Comparison of ENCODE assay signal across 22 cellular contexts in genomic region chr3:14333215-14333614, GRCh38.
"Had no signal": no experiment of that assay in that cellular context is flagged by ENCODE, and none has a peak within 500 bp of the region (broad histone marks: within the 10 kb centered on the region; RNA-seq: fewer than 3 reads in every experiment).

No MANE protein-coding gene starts in this region.

- H3K27ac ChIP-seq: coronary artery, dorsolateral prefrontal cortex, esophagus muscularis mucosa, foreskin keratinocyte, gastroesophageal sphincter, heart left ventricle, left lung had no signal

- H3K9me3 ChIP-seq: esophagus muscularis mucosa, gastroesophageal sphincter, heart left ventricle, left lung had no signal

- H3K4me3 ChIP-seq: coronary artery, dorsolateral prefrontal cortex, esophagus muscularis mucosa, gastroesophageal sphincter, heart left ventricle, left lung, lung had no signal

- DNase-seq: dermis blood vessel endothelial cell; dorsolateral prefrontal cortex; effector CD4-positive, alpha-beta T cell; effector memory CD4-positive, alpha-beta T cell; foreskin keratinocyte; heart left ventricle; hippocampal formation; left cardiac atrium; left lung; left ventricle myocardium superior; mammary epithelial cell; mesendoderm; midbrain had no signal

- FAIRE-seq: colon, endothelial cell of umbilical vein, frontal cortex, islet of Langerhans, keratinocyte had no signal

- H3K4me1 ChIP-seq: esophagus muscularis mucosa, gastroesophageal sphincter, heart left ventricle had no signal

- H3K27me3 ChIP-seq: left lung had no signal

- H3K36me3 ChIP-seq: esophagus muscularis mucosa, gastroesophageal sphincter, heart left ventricle, left lung had no signal

- ATAC-seq: foreskin keratinocyte, gastroesophageal sphincter, heart left ventricle, left cardiac atrium, left lung, left ventricle myocardium superior had no signal
